9 cellular contexts compared by ENCODE assay signal in genomic region chr3:45915518-45916231, GRCh38. TPM values are rescaled to one million over a fixed set of nuclear protein-coding genes. Genes with fewer than 3 reads are reported as not detected.
DNase-seq lines count a peak whose midpoint lies in the region; ATAC-seq and TF ChIP-seq lines count a peak whose summit lies in the region.
"Had no signal": no experiment of that assay in that cellular context is flagged by ENCODE, and none has a peak within 500 bp of the region (broad histone marks: within the 10 kb centered on the region; RNA-seq: fewer than 3 reads in every experiment).

No MANE protein-coding gene starts in this region.

- DNase-seq in Daoy (ENCODE audit: low read depth) (peak; percentile 81), IMR-90 (peak; percentile 94), fibroblast of lung (ENCODE audit: low read depth in 2 of 2) (peak; percentile 66 to 90), aorta (no peak), NCI-H526 (lab: John Stamatoyannopoulos, UW) (no peak)
- DNase-seq in activated CD8-positive, alpha-beta memory T cell treated with anti-CD3 and anti-CD28 coated beads for 24 hours, result peak; percentile 86
- DNase-seq in stimulated activated CD4-positive, alpha-beta T cell treated with anti-CD3 and anti-CD28 coated beads, Interleukin-1b, Interleukin-23, amount 100 ng/mL, for 4 hours (ENCODE audit: low read depth in 2 of 2), result peak; percentile 63 to 64

- no peak overlapping the region for H2AK5ac ChIP-seq in IMR-90 (ENCODE audit: low read depth, low read length)

- no peak overlapping the region for H3K18ac ChIP-seq in IMR-90 (ENCODE audit: low read depth, low read length)

- no peak overlapping the region for H3K4ac ChIP-seq in IMR-90 (ENCODE audit: low read depth, low read length)

- H3K9ac ChIP-seq in IMR-90 (ENCODE audit: low read depth, low read length), result no peak overlapping the region
- H3K9ac ChIP-seq in fibroblast of lung (ENCODE audit: insufficient read depth, low read length), result no peak overlapping the region

- H2BK5ac ChIP-seq in IMR-90 (ENCODE audit: low read depth, low read length, poor library complexity, severe bottlenecking), result no peak overlapping the region

- H3K4me2 ChIP-seq in IMR-90 (ENCODE audit: low read depth, low read length) (peak overlapping the region; percentile 50), fibroblast of lung (ENCODE audit: extremely low read depth, insufficient read depth, low read length) (peak overlapping the region; percentile 35)

- H3K23ac ChIP-seq in IMR-90 (ENCODE audit: low read depth, low read length), result no peak overlapping the region

- no peak overlapping the region for H4K8ac ChIP-seq in IMR-90 (ENCODE audit: low read depth in 2 of 2, low read length in 2 of 2)

- H3K36me3 ChIP-seq in IMR-90 (ENCODE audit: control insufficient read depth, insufficient read depth, low read length) (peaks cover 4% of the 10 kb centered on the region), fibroblast of lung (ENCODE audit: control insufficient read depth, insufficient read depth, low read length) (peaks cover 3% of the 10 kb centered on the region), aorta (ENCODE audit: control insufficient read depth in 1 of 2, insufficient read depth in 2 of 2, low read length in 1 of 2) (peaks cover 0 to 3% of the 10 kb centered on the region in 2 donors)

- no peak overlapping the region; the same call in 2 of the 3 replicates for H2BK15ac ChIP-seq in IMR-90 (ENCODE audit: low read depth, low read length)

- in situ Hi-C loops in IMR-90 (cut with MboI; ENCODE audit: low sequenced_read_pairs), result no loop called here

- H3K4me1 ChIP-seq in IMR-90 (ENCODE audit: control insufficient read depth, insufficient read depth, low read length) (peaks cover 6% of the 10 kb centered on the region), fibroblast of lung (ENCODE audit: control insufficient read depth, extremely low read depth, insufficient read depth, low read length) (peaks cover 4% of the 10 kb centered on the region), aorta (ENCODE audit: control insufficient read depth in 1 of 2, insufficient read depth in 2 of 2, low read length in 2 of 2) (no peaks in the 10 kb centered on the region)

- no peak overlapping the region for H3K27ac ChIP-seq in IMR-90 (ENCODE audit: insufficient read depth, low read length)
- no peak overlapping the region for H3K27ac ChIP-seq in fibroblast of lung (ENCODE audit: insufficient read depth, low read length)
- H3K27ac ChIP-seq in aorta (ENCODE audit: low read depth in 1 of 2, low read length in 2 of 2), result no peak overlapping the region

- no peak overlapping the region for H2BK20ac ChIP-seq in IMR-90 (ENCODE audit: low read depth, low read length)

- no CpG with 5 or more reads among the region's 13 CpGs for WGBS in IMR-90 (ENCODE audit: extremely low coverage in 2 of 2, insufficient read length in 1 of 2), 2 experiments
- WGBS in aorta, 2 donors, result 49 to 53% methylated on average over 13 of the region's 13 CpGs

- H2AFZ ChIP-seq in IMR-90 (replicated peaks; ENCODE audit: low read length, poor library complexity) (peak overlapping the region; percentile 26), fibroblast of lung (ENCODE audit: low read length) (no peak overlapping the region)

- no peak overlapping the region for H3K4me3 ChIP-seq in IMR-90 (ENCODE audit: insufficient read depth, low read depth, low read length)
- H3K4me3 ChIP-seq in fibroblast of lung (replicated peaks in 1 of 4; ENCODE audit: control extremely low read depth in 1 of 4, insufficient read depth in 1 of 4, low read depth in 3 of 4, low read length in 4 of 4), result no peak overlapping the region
- no peak overlapping the region for H3K4me3 ChIP-seq in aorta (ENCODE audit: low read length in 2 of 2)

- H4K91ac ChIP-seq in IMR-90 (ENCODE audit: insufficient read depth, low read depth, low read length), result no peak overlapping the region

- H3K27me3 ChIP-seq in IMR-90 (ENCODE audit: control insufficient read depth, insufficient read depth, low read length) (no peaks in the 10 kb centered on the region), fibroblast of lung (ENCODE audit: control insufficient read depth, insufficient read depth, low read length) (no peaks in the 10 kb centered on the region), aorta (ENCODE audit: control insufficient read depth in 1 of 2, insufficient read depth in 2 of 2, low read length in 1 of 2) (no peaks in the 10 kb centered on the region)

- H3K56ac ChIP-seq in IMR-90 (ENCODE audit: extremely low read depth, insufficient read depth, low read length), result no peak overlapping the region

- intact Hi-C loops in IMR-90 (cut with micrococcal nuclease) (no loop called here), aorta (cut with DNase I) (no loop called here)

- no peaks in the 10 kb centered on the region for H3K79me1 ChIP-seq in IMR-90 (ENCODE audit: low read depth in 1 of 2, low read length in 2 of 2)

- no peaks in the 10 kb centered on the region for H3K79me2 ChIP-seq in fibroblast of lung (ENCODE audit: control insufficient read depth, insufficient read depth, low read length)

- TF ChIP-seq RAD21 in IMR-90 (IDR thresholded peaks at IDR 0.05; ENCODE audit: low read length), result no peak; the same call in none of the 2 replicates

- peak overlapping the region; percentile 34 for H2AK9ac ChIP-seq in IMR-90 (replicated peaks; ENCODE audit: low read depth, low read length, poor library complexity)

- no peak overlapping the region; the same call in 1 of the 2 replicates for H3K14ac ChIP-seq in IMR-90 (replicated peaks; ENCODE audit: low read depth, low read length)

- no peak for TF ChIP-seq POLR2A in IMR-90 (IDR thresholded peaks at IDR 0.05; ENCODE audit: low read depth, low read length)

- ATAC-seq in GM21576 (IDR thresholded peaks at IDR 0.05; ENCODE audit: unreplicated experiment) (peak; percentile 89), IMR-90 (ENCODE audit: low read depth) (peak; percentile 87), aorta (ENCODE audit: low FRiP score) (no peak)

- no peak overlapping the region for H4K5ac ChIP-seq in IMR-90 (ENCODE audit: low read depth, low read length)

- no TSS peak for BruUV-seq in IMR-90 (replicated peaks; lab: Mats Ljungman, UMichigan)

- H2BK120ac ChIP-seq in IMR-90 (ENCODE audit: low read depth, low read length), result no peak overlapping the region

- H3K9me1 ChIP-seq in IMR-90 (ENCODE audit: insufficient read depth, low read length), result no peaks in the 10 kb centered on the region; the same call in 1 of the 2 replicates

- TF ChIP-seq CTCF in IMR-90 (conservative IDR thresholded peaks at IDR 0.05; ENCODE audit: low read depth, low read length) (no peak), fibroblast of lung (conservative IDR thresholded peaks at IDR 0.05 in 1 of 2, IDR thresholded peaks at IDR 0.05 in 1 of 2; ENCODE audit: low read depth in 1 of 2, low read length in 2 of 2) (no peak)

- dilution Hi-C loops in IMR-90 (cut with HindIII; ENCODE audit: low sequenced_read_pairs, unreplicated experiment), result no loop called here

- H4K20me1 ChIP-seq in IMR-90 (ENCODE audit: insufficient read depth, low read length), result no peaks in the 10 kb centered on the region
- no peaks in the 10 kb centered on the region for H4K20me1 ChIP-seq in fibroblast of lung (ENCODE audit: control insufficient read depth, extremely low read depth, insufficient read depth, low read length)

- H3K9me3 ChIP-seq in IMR-90 (ENCODE audit: control insufficient read depth, insufficient read depth, low read length) (no peaks in the 10 kb centered on the region), fibroblast of lung (ENCODE audit: control insufficient read depth, insufficient read depth, low read depth, low read length) (no peaks in the 10 kb centered on the region), aorta (ENCODE audit: control insufficient read depth, low read length) (no peaks in the 10 kb centered on the region)

- CTCF ChIA-PET in IMR-90 (lab: Yijun Ruan, JAX), result interaction anchor here (0.6 kb wide), 1 partner anchor 1162 kb away, joined by 5 read pairs; no protein-coding TSS in a partner anchor

- POLR2A ChIA-PET in IMR-90 (lab: Charles Lee; ENCODE audit: unreplicated experiment), result no interaction called here

TF ChIP-seq in IMR-90, 13 proteins besides CTCF, POLR2A, EP300 and RAD21:
- TF ChIP-seq FOS (IDR thresholded peaks at IDR 0.05; ENCODE audit: low read depth, low read length) (peak; percentile 75; the same call in 1 of the 2 replicates), CEBPB (IDR thresholded peaks at IDR 0.05; ENCODE audit: low read depth, low read length) (peak; percentile 66), MAZ (IDR thresholded peaks at IDR 0.05; ENCODE audit: borderline replicate concordance, low read depth, low read length) (peak; percentile 55), MAFK (IDR thresholded peaks at IDR 0.05; ENCODE audit: low read depth, low read length) (0 out of 2 replicates have a peak, but pooled peaks have one; percentile 16)
- TF ChIP-seq, protein P1, sequence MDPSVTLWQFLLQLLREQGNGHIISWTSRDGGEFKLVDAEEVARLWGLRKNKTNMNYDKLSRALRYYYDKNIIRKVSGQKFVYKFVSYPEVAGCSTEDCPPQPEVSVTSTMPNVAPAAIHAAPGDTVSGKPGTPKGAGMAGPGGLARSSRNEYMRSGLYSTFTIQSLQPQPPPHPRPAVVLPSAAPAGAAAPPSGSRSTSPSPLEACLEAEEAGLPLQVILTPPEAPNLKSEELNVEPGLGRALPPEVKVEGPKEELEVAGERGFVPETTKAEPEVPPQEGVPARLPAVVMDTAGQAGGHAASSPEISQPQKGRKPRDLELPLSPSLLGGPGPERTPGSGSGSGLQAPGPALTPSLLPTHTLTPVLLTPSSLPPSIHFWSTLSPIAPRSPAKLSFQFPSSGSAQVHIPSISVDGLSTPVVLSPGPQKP (IDR thresholded peaks at IDR 0.05; ENCODE audit: borderline replicate concordance, low read depth, low read length), result no peak

RNA-seq across cellular contexts. Expression of gene CXCR6, which starts 27.6 kb away (rescaled TPM):
- not detected in 2 replicates for total RNA-seq in Daoy (2014; rRNA removed; shearing (Covaris generic))
- total RNA-seq in IMR-90 (2012; rRNA removed) (under 0.01 TPM in 1 of 2 replicates, not detected in the other), fibroblast of lung (not detected in 2 replicates), aorta (1 to 10 TPM; 1.4 to 2.8 TPM)
- polyA plus RNA-seq in IMR-90 (2012; rRNA removed) (not detected in 2 replicates), fibroblast of lung (0.02 TPM in 1 of 2 replicates, not detected in the other), aorta (1 to 10 TPM in 1 of 2 donors, not detected in 1; 2.9 TPM)
- not detected in 2 replicates for polyA plus RNA-seq in IMR-90 (2012; cell fraction: cytosol; rRNA removed)
- not detected in 2 replicates for polyA plus RNA-seq in IMR-90 (2012; cell fraction: nucleus; rRNA removed; ENCODE audit: low replicate concordance)
- 0.05 and 0.15 TPM in 2 replicates for polyA plus RNA-seq in fibroblast of lung (2012)
- not detected in 2 replicates for polyA minus RNA-seq in fibroblast of lung (ENCODE audit: low replicate concordance)
- total RNA-seq: temporal lobe had no signal

RNA-seq across cellular contexts. Expression of gene CCR9, which starts 29.3 kb away (rescaled TPM):
- total RNA-seq in Daoy (2014; rRNA removed; shearing (Covaris generic)), result not detected in 2 replicates
- not detected in 2 replicates for total RNA-seq in IMR-90 (2012; rRNA removed)
- polyA plus RNA-seq in IMR-90 (2012; rRNA removed), result not detected in 2 replicates
- not detected in 2 replicates for polyA plus RNA-seq in IMR-90 (2012; cell fraction: cytosol; rRNA removed)
- polyA plus RNA-seq in IMR-90 (2012; cell fraction: nucleus; rRNA removed; ENCODE audit: low replicate concordance), result not detected in 2 replicates
- total RNA-seq in fibroblast of lung, result not detected in 2 replicates
- polyA plus RNA-seq in fibroblast of lung, result not detected in 2 replicates
- polyA plus RNA-seq in fibroblast of lung (2012), result not detected in 2 replicates
- not detected in 2 replicates for polyA minus RNA-seq in fibroblast of lung (ENCODE audit: low replicate concordance)
- total RNA-seq in aorta, result not detected
- polyA plus RNA-seq in aorta, result under 1 TPM in 1 of 2 donors, not detected in 1; 0.25 TPM
- total RNA-seq: temporal lobe had no signal

Comparison
In these comparisons a context has a peak if more than half of its experiments do, and no peak if none do; other contexts are left out.
1. DNase-seq: peak in Daoy (single experiment), IMR-90 (single experiment), activated CD8-positive, alpha-beta memory T cell treated with anti-CD3 and anti-CD28 coated beads for 24 hours (single experiment), fibroblast of lung (2 of 2) and stimulated activated CD4-positive, alpha-beta T cell treated with anti-CD3 and anti-CD28 coated beads, Interleukin-1b, Interleukin-23, amount 100 ng/mL, for 4 hours (2 of 2); none in aorta (0 of 2) and NCI-H526 (0 of 2).